In genomic region chr12:10529603-10530002, GRCh38 we compare ENCODE assay signal across 7 cellular contexts.
"Had no signal": no experiment of that assay in that cellular context is flagged by ENCODE, and none has a peak within 500 bp of the region (broad histone marks: within the 10 kb centered on the region; RNA-seq: fewer than 3 reads in every experiment).

No MANE protein-coding gene starts in this region.

- H3K9me3 ChIP-seq: HAP-1 had no signal

- H2AFZ ChIP-seq: GM23248 had no signal

- H3K27ac ChIP-seq: GM23248 had no signal

- ATAC-seq: HCT116 had no signal

- H3K36me3 ChIP-seq: HAP-1 had no signal

- H3K4me1 ChIP-seq: HAP-1 had no signal

- FAIRE-seq: HTR-8/SVneo had no signal

- DNase-seq: GM23248, GOT3, H7, IMR-90 had no signal

- H3K4me3 ChIP-seq: GM23248, HAP-1 had no signal
